Comparison of ENCODE assay signal across 14 cellular contexts in the genomic region with DNA sequence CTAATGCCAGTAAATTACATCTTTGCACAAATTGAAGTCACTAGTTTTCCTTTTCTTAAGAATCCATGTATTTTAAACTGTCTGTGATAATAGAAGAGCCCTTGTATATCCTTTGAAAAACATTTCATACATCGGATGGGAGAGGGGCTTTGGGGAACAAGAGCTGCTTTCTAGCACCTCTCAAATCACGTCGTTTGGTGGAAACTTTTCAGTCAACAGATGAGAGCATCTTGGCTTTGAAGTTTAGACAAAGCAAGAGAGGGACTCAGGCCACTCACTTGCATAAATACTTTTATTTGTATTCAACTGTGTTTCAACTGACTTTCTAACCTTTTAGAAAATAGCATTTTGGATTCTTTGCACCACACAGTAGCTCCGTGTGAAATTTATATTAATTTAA.
DNase-seq lines count a peak whose midpoint lies in the region; ATAC-seq and TF ChIP-seq lines count a peak whose summit lies in the region.
"Had no signal": no experiment of that assay in that cellular context is flagged by ENCODE, and none has a peak within 500 bp of the region (broad histone marks: within the 10 kb centered on the region; RNA-seq: fewer than 3 reads in every experiment).

No MANE protein-coding gene starts in this region.

- BruUV-seq in PC-9 (replicated peaks; lab: Mats Ljungman, UMichigan) = no TSS peak

- ATAC-seq in SK-N-SH treated with all-trans-retinoic acid at 6 μM for 48 hours = no peak

- H3K4me2 ChIP-seq in SK-N-SH (no peak overlapping the region), PC-9 (no peak overlapping the region)
- H3K4me2 ChIP-seq: BLaER1 had no signal

- H3K9me2 ChIP-seq in SK-N-SH (no peaks in the 10 kb centered on the region), PC-9 (ENCODE audit: insufficient read depth) (no peaks in the 10 kb centered on the region; the same call in 1 of the 2 replicates)

- intact Hi-C loops in PC-9 (cut with micrococcal nuclease; ENCODE audit: unreplicated experiment) = no loop called here
- intact Hi-C loops in testis (cut with DNase I; ENCODE audit: low total_unique reads) = no loop called here

- H3K9ac ChIP-seq in SK-N-SH (no peak overlapping the region), iPS-18a (ENCODE audit: low read length) (peak overlapping the region; percentile 4)
- H3K9ac ChIP-seq: BLaER1, GM23248 had no signal

- no peaks in the 10 kb centered on the region for H3K4me1 ChIP-seq in SK-N-SH (ENCODE audit: control insufficient read depth in 1 of 2, insufficient read depth in 2 of 2, low read depth in 1 of 2, low read length in 1 of 2)
- no peaks in the 10 kb centered on the region for H3K4me1 ChIP-seq in PC-9 (replicated peaks; ENCODE audit: insufficient read depth)
- peaks cover 21% of the 10 kb centered on the region for H3K4me1 ChIP-seq in iPS-18a (ENCODE audit: control insufficient read depth, low read depth, low read length)
- no peaks in the 10 kb centered on the region for H3K4me1 ChIP-seq in neuron (ENCODE audit: insufficient read depth, low read length)
- no peaks in the 10 kb centered on the region for H3K4me1 ChIP-seq in testis
- H3K4me1 ChIP-seq: BLaER1 had no signal

- no peak for TF ChIP-seq EP300 in SK-N-SH (IDR thresholded peaks at IDR 0.05; ENCODE audit: borderline replicate concordance in 1 of 2, low read depth in 1 of 2, low read length in 1 of 2)

- H3K4me3 ChIP-seq in SK-N-SH (ENCODE audit: low read depth in 2 of 2, low read length in 1 of 2) = no peak overlapping the region
- no peak overlapping the region for H3K4me3 ChIP-seq in PC-9
- no peak overlapping the region for H3K4me3 ChIP-seq in iPS-18a (ENCODE audit: low read length)
- no peak overlapping the region for H3K4me3 ChIP-seq in neuron (ENCODE audit: low read length)
- no peak overlapping the region for H3K4me3 ChIP-seq in testis
- H3K4me3 ChIP-seq: BLaER1, GM23248 had no signal

- H3K79me2 ChIP-seq in SK-N-SH (ENCODE audit: insufficient read depth) = no peaks in the 10 kb centered on the region
- H3K79me2 ChIP-seq in PC-9 (ENCODE audit: low read depth) = no peaks in the 10 kb centered on the region

- TF ChIP-seq RAD21 in SK-N-SH (IDR thresholded peaks at IDR 0.05; ENCODE audit: low read length) = no peak

- POLR2A ChIA-PET in SK-N-SH (lab: Yijun Ruan, JAX) = no interaction called here
- POLR2A ChIA-PET in PC-9 (lab: Charles Lee; ENCODE audit: unreplicated experiment) = no interaction called here

- no peak for TF ChIP-seq POLR2A in testis (IDR thresholded peaks at IDR 0.05)

- H3F3A ChIP-seq in SK-N-SH (replicated peaks; ENCODE audit: insufficient read depth) = no peaks in the 10 kb centered on the region
- H3F3A ChIP-seq in PC-9 (ENCODE audit: insufficient read depth, low read depth) = no peaks in the 10 kb centered on the region

- H3K27me3 ChIP-seq in SK-N-SH (ENCODE audit: insufficient read depth) (no peaks in the 10 kb centered on the region), PC-9 (ENCODE audit: insufficient read depth, low read depth) (no peaks in the 10 kb centered on the region), iPS-18a (ENCODE audit: control insufficient read depth, insufficient read depth, low read length) (no peaks in the 10 kb centered on the region), neuron (ENCODE audit: insufficient read depth, low read length) (no peaks in the 10 kb centered on the region), testis (no peaks in the 10 kb centered on the region)
- H3K27me3 ChIP-seq: BLaER1 had no signal

- TF ChIP-seq CTCF in SK-N-SH (IDR thresholded peaks at IDR 0.05) = no peak
- no peak for TF ChIP-seq CTCF in PC-9 (conservative IDR thresholded peaks at IDR 0.05)
- TF ChIP-seq CTCF in testis (IDR thresholded peaks at IDR 0.05) = no peak

- WGBS in SK-N-SH (ENCODE audit: low lambda C conversion rate) = 1% methylated on average over 4 of the region's 4 CpGs
- 36 to 39% methylated on average over 4 of the region's 4 CpGs for WGBS in testis, 2 donors

- CTCF ChIA-PET in SK-N-SH (lab: Yijun Ruan, JAX) = interaction anchor here (0.6 kb wide), 1 partner anchor 300 kb away, joined by 3 read pairs; no protein-coding TSS in a partner anchor
- CTCF ChIA-PET in PC-9 (lab: Charles Lee) = no interaction called here

- no peaks in the 10 kb centered on the region for H3K36me3 ChIP-seq in SK-N-SH (replicated peaks in 1 of 2; ENCODE audit: control insufficient read depth in 1 of 2, insufficient read depth in 2 of 2, low read length in 1 of 2)
- H3K36me3 ChIP-seq in PC-9 (ENCODE audit: low read depth) = no peaks in the 10 kb centered on the region
- no peaks in the 10 kb centered on the region for H3K36me3 ChIP-seq in iPS-18a (ENCODE audit: control insufficient read depth, low read depth, low read length)
- H3K36me3 ChIP-seq in neuron (ENCODE audit: insufficient read depth, low read length) = no peaks in the 10 kb centered on the region
- no peaks in the 10 kb centered on the region for H3K36me3 ChIP-seq in testis (ENCODE audit: low read depth, missing control alignments)
- H3K36me3 ChIP-seq: BLaER1 had no signal

- H2AFZ ChIP-seq in SK-N-SH (ENCODE audit: low read depth) (peak overlapping the region; percentile 46; the same call in 1 of the 2 replicates), PC-9 (0 out of 2 replicates have a peak overlapping the region, but pooled peaks have one; percentile 33), neuron (ENCODE audit: low read depth, low read length) (peak overlapping the region; percentile 26)
- H2AFZ ChIP-seq: GM23248 had no signal

- H3K27ac ChIP-seq in SK-N-SH (ENCODE audit: low read depth in 2 of 2, low read length in 1 of 2) (no peak overlapping the region), PC-9 (no peak overlapping the region), iPS-18a (ENCODE audit: low read length) (no peak overlapping the region), testis (no peak overlapping the region)
- H3K27ac ChIP-seq: 22Rv1, BLaER1, GM23248 had no signal

- no peaks in the 10 kb centered on the region for H4K20me1 ChIP-seq in SK-N-SH (ENCODE audit: insufficient read depth)
- H4K20me1 ChIP-seq in PC-9 (ENCODE audit: insufficient read depth) = no peaks in the 10 kb centered on the region
- H4K20me1 ChIP-seq: BLaER1 had no signal

- H3K9me3 ChIP-seq in SK-N-SH (no peaks in the 10 kb centered on the region), PC-9 (ENCODE audit: insufficient read depth, low read depth) (no peaks in the 10 kb centered on the region), iPS-18a (ENCODE audit: control insufficient read depth, low read depth, low read length) (no peaks in the 10 kb centered on the region), neuron (ENCODE audit: low read length) (no peaks in the 10 kb centered on the region), testis (no peaks in the 10 kb centered on the region)
- H3K9me3 ChIP-seq: BLaER1 had no signal

- DNase-seq in SK-N-SH (no peak), PC-9 (no peak), superior temporal gyrus (ENCODE audit: extremely low spot score) (no peak), testis (no peak), Ammon's horn (ENCODE audit: low spot score) (no peak)
- DNase-seq: CD4-positive, CD25-positive, alpha-beta regulatory T cell; DMS53; GM23248; H7 had no signal

TF ChIP-seq in SK-N-SH, 30 proteins besides CTCF, POLR2A, EP300 and RAD21:
- no peak for TF ChIP-seq MEF2A (IDR thresholded peaks at IDR 0.05; ENCODE audit: borderline replicate concordance, low read depth)
- TF ChIP-seq, protein P1, sequence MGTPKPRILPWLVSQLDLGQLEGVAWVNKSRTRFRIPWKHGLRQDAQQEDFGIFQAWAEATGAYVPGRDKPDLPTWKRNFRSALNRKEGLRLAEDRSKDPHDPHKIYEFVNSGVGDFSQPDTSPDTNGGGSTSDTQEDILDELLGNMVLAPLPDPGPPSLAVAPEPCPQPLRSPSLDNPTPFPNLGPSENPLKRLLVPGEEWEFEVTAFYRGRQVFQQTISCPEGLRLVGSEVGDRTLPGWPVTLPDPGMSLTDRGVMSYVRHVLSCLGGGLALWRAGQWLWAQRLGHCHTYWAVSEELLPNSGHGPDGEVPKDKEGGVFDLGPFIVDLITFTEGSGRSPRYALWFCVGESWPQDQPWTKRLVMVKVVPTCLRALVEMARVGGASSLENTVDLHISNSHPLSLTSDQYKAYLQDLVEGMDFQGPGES (IDR thresholded peaks at IDR 0.05; ENCODE audit: low read depth, low read length) = no peak
- TF ChIP-seq FOXJ3 (CRISPR knock-in tag; IDR thresholded peaks at IDR 0.05) = no peak
- TF ChIP-seq ELF1 (IDR thresholded peaks at IDR 0.05) = no peak
- TF ChIP-seq NRF1 (IDR thresholded peaks at IDR 0.05; ENCODE audit: low read depth, low read length) = no peak
- TF ChIP-seq NFIC (IDR thresholded peaks at IDR 0.05; ENCODE audit: borderline replicate concordance) = no peak
- TF ChIP-seq, protein P2, sequence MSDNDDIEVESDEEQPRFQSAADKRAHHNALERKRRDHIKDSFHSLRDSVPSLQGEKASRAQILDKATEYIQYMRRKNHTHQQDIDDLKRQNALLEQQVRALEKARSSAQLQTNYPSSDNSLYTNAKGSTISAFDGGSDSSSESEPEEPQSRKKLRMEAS (IDR thresholded peaks at IDR 0.05; ENCODE audit: low read depth) = no peak

TF ChIP-seq in SK-N-SH treated with all-trans-retinoic acid at 6 μM for 48 hours, 23 proteins besides CTCF, POLR2A, EP300 and RAD21:
- TF ChIP-seq TCF4 (CRISPR knock-in tag; IDR thresholded peaks at IDR 0.05; ENCODE audit: borderline replicate concordance) = no peak
- TF ChIP-seq OSR1 (CRISPR knock-in tag; IDR thresholded peaks at IDR 0.05) = no peak
- TF ChIP-seq CSDC2 (CRISPR knock-in tag; IDR thresholded peaks at IDR 0.05) = no peak
- TF ChIP-seq ISL1 (CRISPR knock-in tag; IDR thresholded peaks at IDR 0.05) = no peak
- TF ChIP-seq ESRRG (CRISPR knock-in tag; IDR thresholded peaks at IDR 0.05) = no peak
- no peak for TF ChIP-seq ZFP30 (CRISPR knock-in tag; IDR thresholded peaks at IDR 0.05)
- TF ChIP-seq ZNF70 (CRISPR knock-in tag; IDR thresholded peaks at IDR 0.05) = no peak
- no peak for TF ChIP-seq ZC3H10 (CRISPR knock-in tag; IDR thresholded peaks at IDR 0.05)
- no peak for TF ChIP-seq RARB (CRISPR knock-in tag; IDR thresholded peaks at IDR 0.05)
